29 cellular contexts compared by ENCODE assay signal in genomic region chr5:91200692-91201091, GRCh38.
"Had no signal": no experiment of that assay in that cellular context is flagged by ENCODE, and none has a peak within 500 bp of the region (broad histone marks: within the 10 kb centered on the region; RNA-seq: fewer than 3 reads in every experiment).

No MANE protein-coding gene starts in this region.

- ATAC-seq: stimulated activated effector memory CD8-positive, alpha-beta T cell treated with anti-CD3 and anti-CD28 coated beads, Interleukin-12 subunit alpha, Interleukin-12 subunit beta, amount 100 ng/mL, for 72 hours; stimulated activated memory B cell treated with anti-CD40 and anti-IgM and Interleukin-4, amounts not matched to agents 10 μg/mL and 1 μg/mL and 100 μg/mL, for 72 hours; stimulated activated naive B cell treated with anti-CD40 and anti-IgM and Interleukin-4, amounts not matched to agents 10 μg/mL and 1 μg/mL and 100 μg/mL, for 72 hours; stimulated activated naive CD8-positive, alpha-beta T cell treated with anti-CD3 and anti-CD28 coated beads, Interleukin-15, amount 100 ng/mL, for 72 hours; stimulated activated naive CD8-positive, alpha-beta T cell treated with anti-CD3 and anti-CD28 coated beads, Interleukin-15, Interleukin-2, amounts not matched to agents 100 U/mL and 50 U/mL, for 24 hours; upper lobe of right lung had no signal

- DNase-seq: stimulated activated CD4-positive, alpha-beta T cell treated with anti-CD3 and anti-CD28 coated beads, Interleukin-2, amount 100 ng/mL, for 48 hours; stimulated activated CD4-positive, alpha-beta T cell treated with anti-CD3 and anti-CD28 coated beads, Interleukin-4, amount 100 ng/mL, for 1 hour; stimulated activated CD4-positive, alpha-beta T cell treated with anti-CD3 and anti-CD28 coated beads, Interleukin-4, amount 100 ng/mL, for 24 hours; stimulated activated CD4-positive, alpha-beta T cell treated with anti-CD3 and anti-CD28 coated beads, Interleukin-4, amount 100 ng/mL, for 4 hours; stimulated activated CD8-positive, alpha-beta memory T cell treated with anti-CD3 and anti-CD28 coated beads, Interleukin-4, amount 100 ng/mL, for 48 hours; stimulated activated naive B cell treated with anti-CD40 and anti-IgM and Interleukin-4, amounts not matched to agents 10 μg/mL and 1 μg/mL and 100 μg/mL, for 72 hours; stimulated activated naive CD4-positive, alpha-beta T cell; stimulated activated naive CD4-positive, alpha-beta T cell treated with Interleukin-2 at 50 U/mL for 16 hours; stimulated activated naive CD8-positive, alpha-beta T cell treated with anti-CD3 and anti-CD28 coated beads, Interleukin-15, amount 100 ng/mL, for 72 hours; stimulated activated naive CD8-positive, alpha-beta T cell treated with anti-CD3 and anti-CD28 coated beads, Interleukin-15, Interleukin-2, amounts not matched to agents 100 U/mL and 50 U/mL, for 24 hours; stomach; substantia nigra; testis; thyroid gland; tibial artery; transverse colon; trophoblast cell; upper lobe of left lung; upper lobe of right lung; uterus had no signal

- H3K27ac Mint-ChIP-seq: stimulated activated effector memory CD8-positive, alpha-beta T cell treated with anti-CD3 and anti-CD28 coated beads, Interleukin-12 subunit alpha, Interleukin-12 subunit beta, amount 100 ng/mL, for 72 hours; stimulated activated memory B cell treated with anti-CD40 and anti-IgM and Interleukin-4, amounts not matched to agents 10 μg/mL and 1 μg/mL and 100 μg/mL, for 72 hours; stimulated activated naive B cell treated with anti-CD40 and anti-IgM and Interleukin-4, amounts not matched to agents 10 μg/mL and 1 μg/mL and 100 μg/mL, for 72 hours; stimulated activated naive CD8-positive, alpha-beta T cell treated with anti-CD3 and anti-CD28 coated beads, Interleukin-15, amount 100 ng/mL, for 72 hours; stimulated activated naive CD8-positive, alpha-beta T cell treated with anti-CD3 and anti-CD28 coated beads, Interleukin-15, Interleukin-2, amounts not matched to agents 100 ng/mL and 50 ng/mL, for 24 hours; type B pancreatic cell had no signal

- H3K36me3 ChIP-seq: stomach, suprapubic skin, thoracic aorta, thyroid gland, tibial artery, tibial nerve, transverse colon, upper lobe of left lung, upper lobe of right lung, uterus, vagina had no signal

- H3K27me3 ChIP-seq: stomach, suprapubic skin, testis, thyroid gland, tibial artery, tibial nerve, transverse colon, upper lobe of left lung, upper lobe of right lung, uterus, vagina had no signal

- FAIRE-seq: urothelium cell line had no signal

- H3K36me3 Mint-ChIP-seq: stimulated activated effector memory CD8-positive, alpha-beta T cell treated with anti-CD3 and anti-CD28 coated beads, Interleukin-12 subunit alpha, Interleukin-12 subunit beta, amount 100 ng/mL, for 72 hours; stimulated activated memory B cell treated with anti-CD40 and anti-IgM and Interleukin-4, amounts not matched to agents 10 μg/mL and 1 μg/mL and 100 μg/mL, for 72 hours; stimulated activated naive B cell treated with anti-CD40 and anti-IgM and Interleukin-4, amounts not matched to agents 10 μg/mL and 1 μg/mL and 100 μg/mL, for 72 hours; type B pancreatic cell had no signal

- H3K9me3 ChIP-seq: stomach, suprapubic skin, testis, thoracic aorta, thyroid gland, tibial artery, tibial nerve, transverse colon, upper lobe of left lung, upper lobe of right lung, uterus, vagina had no signal

- H3K4me3 ChIP-seq: stomach, suprapubic skin, testis, thoracic aorta, thyroid gland, tibial artery, tibial nerve, transverse colon, upper lobe of left lung, upper lobe of right lung, uterus, vagina had no signal

- H3K27ac ChIP-seq: stomach, suprapubic skin, testis, thoracic aorta, thyroid gland, tibial artery, tibial nerve, transverse colon, upper lobe of left lung, upper lobe of right lung, uterus, vagina had no signal

- H3K4me1 ChIP-seq: stomach, suprapubic skin, testis, thyroid gland, tibial artery, tibial nerve, upper lobe of left lung, upper lobe of right lung, uterus, vagina had no signal

- H3K27me3 Mint-ChIP-seq: type B pancreatic cell had no signal

- H3K4me3 Mint-ChIP-seq: stimulated activated effector memory CD8-positive, alpha-beta T cell treated with anti-CD3 and anti-CD28 coated beads, Interleukin-12 subunit alpha, Interleukin-12 subunit beta, amount 100 ng/mL, for 72 hours; stimulated activated memory B cell treated with anti-CD40 and anti-IgM and Interleukin-4, amounts not matched to agents 10 μg/mL and 1 μg/mL and 100 μg/mL, for 72 hours; stimulated activated naive B cell treated with anti-CD40 and anti-IgM and Interleukin-4, amounts not matched to agents 10 μg/mL and 1 μg/mL and 100 μg/mL, for 72 hours; stimulated activated naive CD8-positive, alpha-beta T cell treated with anti-CD3 and anti-CD28 coated beads, Interleukin-15, amount 100 ng/mL, for 72 hours; stimulated activated naive CD8-positive, alpha-beta T cell treated with anti-CD3 and anti-CD28 coated beads, Interleukin-15, Interleukin-2, amounts not matched to agents 100 ng/mL and 50 ng/mL, for 24 hours; type B pancreatic cell had no signal

- H3K4me1 Mint-ChIP-seq: stimulated activated effector memory CD8-positive, alpha-beta T cell treated with anti-CD3 and anti-CD28 coated beads, Interleukin-12 subunit alpha, Interleukin-12 subunit beta, amount 100 ng/mL, for 72 hours; stimulated activated memory B cell treated with anti-CD40 and anti-IgM and Interleukin-4, amounts not matched to agents 10 μg/mL and 1 μg/mL and 100 μg/mL, for 72 hours; stimulated activated naive B cell treated with anti-CD40 and anti-IgM and Interleukin-4, amounts not matched to agents 10 μg/mL and 1 μg/mL and 100 μg/mL, for 72 hours; stimulated activated naive CD8-positive, alpha-beta T cell treated with anti-CD3 and anti-CD28 coated beads, Interleukin-15, amount 100 ng/mL, for 72 hours had no signal

- H3K9me3 Mint-ChIP-seq: stimulated activated effector memory CD8-positive, alpha-beta T cell treated with anti-CD3 and anti-CD28 coated beads, Interleukin-12 subunit alpha, Interleukin-12 subunit beta, amount 100 ng/mL, for 72 hours; stimulated activated memory B cell treated with anti-CD40 and anti-IgM and Interleukin-4, amounts not matched to agents 10 μg/mL and 1 μg/mL and 100 μg/mL, for 72 hours; stimulated activated naive CD8-positive, alpha-beta T cell treated with anti-CD3 and anti-CD28 coated beads, Interleukin-15, amount 100 ng/mL, for 72 hours; stimulated activated naive CD8-positive, alpha-beta T cell treated with anti-CD3 and anti-CD28 coated beads, Interleukin-15, Interleukin-2, amounts not matched to agents 100 ng/mL and 50 ng/mL, for 24 hours; type B pancreatic cell had no signal
